ENCODE assay signal across 8 cellular contexts in the genomic region with DNA sequence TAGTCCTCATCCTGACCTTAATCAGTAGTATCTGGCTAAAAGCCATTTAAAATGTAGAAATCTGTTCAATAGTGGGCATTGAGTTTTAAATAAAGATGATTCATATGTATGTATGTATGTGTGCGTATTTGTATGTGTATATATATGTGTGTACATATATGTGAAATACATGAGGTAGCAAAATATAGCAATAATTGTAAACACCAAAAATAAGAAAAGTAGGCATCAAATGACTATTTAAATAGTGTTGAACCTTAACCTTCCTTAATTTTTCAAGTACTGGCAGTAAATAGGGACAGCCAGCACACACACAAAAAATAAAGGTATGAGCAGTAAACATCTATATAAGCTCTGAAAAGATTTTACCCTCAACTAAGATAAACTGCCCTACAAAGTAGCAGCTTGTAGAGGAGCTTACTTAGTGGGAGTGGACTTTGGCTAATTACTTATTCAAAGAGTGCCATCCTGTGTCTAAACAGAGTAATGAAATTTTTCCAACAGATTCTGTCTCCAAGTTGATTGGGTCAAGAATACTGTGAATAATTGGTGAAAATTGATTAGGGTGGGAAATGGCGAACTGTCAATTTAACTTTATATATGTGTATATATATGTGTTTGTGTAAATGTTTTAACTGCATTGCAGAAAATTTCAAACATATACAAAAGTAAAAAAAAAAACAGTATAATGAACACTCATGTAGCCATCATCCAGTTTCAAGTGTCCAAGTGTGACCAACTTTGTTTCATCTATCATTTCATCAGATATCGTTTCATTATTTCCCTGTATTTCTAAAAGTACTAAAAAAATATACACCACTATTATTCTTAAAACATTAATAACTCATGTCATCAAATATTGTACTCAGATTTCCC. TPM values are rescaled to one million over a fixed set of nuclear protein-coding genes. Genes with fewer than 3 reads are reported as not detected.
DNase-seq lines count a peak whose midpoint lies in the region; ATAC-seq and TF ChIP-seq lines count a peak whose summit lies in the region.

No MANE protein-coding gene starts in this region.

- peak; percentile 47 for ATAC-seq in GM18511 (IDR thresholded peaks at IDR 0.05; ENCODE audit: unreplicated experiment)
- ATAC-seq in HG03064 (IDR thresholded peaks at IDR 0.05; ENCODE audit: low read depth, unreplicated experiment): peak; percentile 39
- peak; percentile 40 for ATAC-seq in activated T-helper 17 cell treated with anti-CD3 and anti-CD28 coated beads, Interleukin-2, amount 50 U/mL, for 72 hours (replicated peaks)
- no peak for ATAC-seq in HG02970 (IDR thresholded peaks at IDR 0.05; ENCODE audit: low FRiP score, unreplicated experiment)

- H3K27me3 ChIP-seq in parathyroid adenoma (ENCODE audit: control insufficient read depth, insufficient read depth, low read length): no peaks in the 10 kb centered on the region

- peak overlapping the region; percentile 43 for H3K27ac ChIP-seq in parathyroid adenoma

- H3K4me1 ChIP-seq in parathyroid adenoma: peaks cover 4% of the 10 kb centered on the region

- peak overlapping the region; percentile 76 for H3K4me3 ChIP-seq in parathyroid adenoma (ENCODE audit: low read depth, low read length)

- no peaks in the 10 kb centered on the region for H3K79me2 ChIP-seq in parathyroid adenoma

- peak overlapping the region; percentile 70 for H3K27ac Mint-ChIP-seq in activated T-helper 17 cell treated with anti-CD3 and anti-CD28 coated beads, Interleukin-2, amount 50 U/mL, for 72 hours

- no peaks in the 10 kb centered on the region for H3K36me3 ChIP-seq in parathyroid adenoma (ENCODE audit: control insufficient read depth, insufficient read depth, low read length)

- H3K27me3 Mint-ChIP-seq in activated T-helper 17 cell treated with anti-CD3 and anti-CD28 coated beads, Interleukin-2, amount 50 U/mL, for 72 hours: no peaks in the 10 kb centered on the region

- H3K4me1 Mint-ChIP-seq in activated T-helper 17 cell treated with anti-CD3 and anti-CD28 coated beads, Interleukin-2, amount 50 U/mL, for 72 hours: peaks cover 7% of the 10 kb centered on the region

- H3K9ac ChIP-seq in parathyroid adenoma: no peak overlapping the region

- H3K4me3 Mint-ChIP-seq in activated T-helper 17 cell treated with anti-CD3 and anti-CD28 coated beads, Interleukin-2, amount 50 U/mL, for 72 hours: no peak overlapping the region

- H3K36me3 Mint-ChIP-seq in activated T-helper 17 cell treated with anti-CD3 and anti-CD28 coated beads, Interleukin-2, amount 50 U/mL, for 72 hours (ENCODE audit: low read depth): no peaks in the 10 kb centered on the region

- H2AFZ ChIP-seq in parathyroid adenoma: peak overlapping the region; percentile 78

- peak; percentile 76 for DNase-seq in Ammon's horn (ENCODE audit: low spot score)
- peak; percentile 4 to 46 for DNase-seq in NCI-H2081 (lab: John Stamatoyannopoulos, UW)
- peak; percentile 69 for DNase-seq in glomerular visceral epithelial cell (ENCODE audit: extremely low spot score)

- peak; percentile 57 for TF ChIP-seq CTCF in parathyroid adenoma (IDR thresholded peaks at IDR 0.05)

- H3K4me2 ChIP-seq in parathyroid adenoma (ENCODE audit: low read length): peak overlapping the region; percentile 80

- no peaks in the 10 kb centered on the region for H3K9me3 Mint-ChIP-seq in activated T-helper 17 cell treated with anti-CD3 and anti-CD28 coated beads, Interleukin-2, amount 50 U/mL, for 72 hours

- no peaks in the 10 kb centered on the region for H3K9me3 ChIP-seq in parathyroid adenoma (ENCODE audit: control insufficient read depth, low read length)

RNA-seq across cellular contexts. Expression of a gene that starts 2.0 kb away (rescaled TPM):
- total RNA-seq in activated T-helper 17 cell treated with anti-CD3 and anti-CD28 coated beads, Interleukin-2, amount 50 U/mL, for 72 hours: 1 to 10 TPM; 1.2 to 1.4 TPM

Comparison
In these comparisons a context has a peak if more than half of its experiments do, and no peak if none do; other contexts are left out.
1. DNase-seq: peak in every context shown above with its lines; median percentile 76 in Ammon's horn; 69 in glomerular visceral epithelial cell; 25 in NCI-H2081.